In genomic region chr3:58659051-58659675, GRCh38 we compare ENCODE assay signal across 11 cellular contexts. TPM values are rescaled to one million over a fixed set of nuclear protein-coding genes. Genes with fewer than 3 reads are reported as not detected.
DNase-seq lines count a peak whose midpoint lies in the region; ATAC-seq lines count a peak whose summit lies in the region.
"Had no signal": no experiment of that assay in that cellular context is flagged by ENCODE, and none has a peak within 500 bp of the region (broad histone marks: within the 10 kb centered on the region; RNA-seq: fewer than 3 reads in every experiment).

No MANE protein-coding gene starts in this region.

- no peaks in the 10 kb centered on the region for H3K9me3 ChIP-seq in NT2/D1 (ENCODE audit: insufficient read depth, low read length)
- no peaks in the 10 kb centered on the region for H3K9me3 ChIP-seq in mucosa of rectum (ENCODE audit: control insufficient read depth in 2 of 2, low read length in 2 of 2)
- H3K9me3 ChIP-seq: ascending aorta, neutrophil had no signal

- H3K4me3 ChIP-seq in NT2/D1 (ENCODE audit: insufficient read length, low read depth) = no peak overlapping the region
- no peak overlapping the region for H3K4me3 ChIP-seq in mucosa of rectum (ENCODE audit: low read length in 2 of 2)
- H3K4me3 ChIP-seq: ascending aorta, SK-N-MC had no signal

- no peak overlapping the region for H3K4me3 Mint-ChIP-seq in immature natural killer cell

- no peaks in the 10 kb centered on the region for H3K36me3 Mint-ChIP-seq in immature natural killer cell

- H3K27me3 Mint-ChIP-seq in immature natural killer cell (ENCODE audit: low read depth in 3 of 3) = peaks cover 0 to 6% (median 4%) of the 10 kb centered on the region in 3 donors

- no peaks in the 10 kb centered on the region for H3K36me3 ChIP-seq in NT2/D1 (ENCODE audit: insufficient read depth, insufficient read length, low read length)
- H3K36me3 ChIP-seq in mucosa of rectum (ENCODE audit: control insufficient read depth in 2 of 2, insufficient read depth in 2 of 2, low read length in 2 of 2) = peaks cover 31 to 33% of the 10 kb centered on the region in 2 donors
- H3K36me3 ChIP-seq: ascending aorta, neutrophil had no signal

- no peak overlapping the region for H3K27ac Mint-ChIP-seq in immature natural killer cell

- H3K4me1 ChIP-seq in NT2/D1 (ENCODE audit: insufficient read depth, insufficient read length) = no peaks in the 10 kb centered on the region
- H3K4me1 ChIP-seq in mucosa of rectum (ENCODE audit: control insufficient read depth in 2 of 2, insufficient read depth in 2 of 2, low read length in 2 of 2) = peaks cover 33 to 53% of the 10 kb centered on the region in 2 donors
- H3K4me1 ChIP-seq: ascending aorta had no signal

- no peaks in the 10 kb centered on the region for H3K4me1 Mint-ChIP-seq in immature natural killer cell

- H3K27me3 ChIP-seq in NT2/D1 (ENCODE audit: insufficient read depth, insufficient read length) (no peaks in the 10 kb centered on the region), mucosa of rectum (ENCODE audit: control insufficient read depth in 2 of 2, insufficient read depth in 2 of 2, low read length in 2 of 2) (no peaks in the 10 kb centered on the region)
- H3K27me3 ChIP-seq: ascending aorta, neutrophil had no signal

- H3K9me3 Mint-ChIP-seq in immature natural killer cell = peaks cover 0 to 2% (median 0%) of the 10 kb centered on the region in 6 donors

- DNase-seq in COLO829 (ENCODE audit: low spot score) (peak; percentile 60), NT2/D1 (ENCODE audit: low read depth, low spot score) (peak; percentile 42), immature natural killer cell (no peak), DMS114 treated with DMSO at 0.1 percent for 48 hours (lab: John Stamatoyannopoulos, UW; ENCODE audit: unreplicated experiment) (no peak)
- no peak for DNase-seq in stimulated activated CD4-positive, alpha-beta T cell treated with anti-CD3 and anti-CD28 coated beads, Interleukin-2, amount 100 ng/mL, for 24 hours

- H3K9ac ChIP-seq in NT2/D1 (ENCODE audit: insufficient read length, low read depth) (no peak overlapping the region), mucosa of rectum (ENCODE audit: low read depth in 1 of 2, low read length in 2 of 2) (peak overlapping the region in 1 of 2 donors; percentile 39)

- peak overlapping the region; percentile 38 to 76 for H3K27ac ChIP-seq in mucosa of rectum (ENCODE audit: low read depth in 2 of 2, low read length in 2 of 2)
- H3K27ac ChIP-seq: ascending aorta, neutrophil, SK-N-MC had no signal

- ATAC-seq in esophagus mucosa (peak; percentile 63), GM18861 (IDR thresholded peaks at IDR 0.05; ENCODE audit: unreplicated experiment) (no peak)

RNA-seq across cellular contexts. Expression of gene FAM3D, which starts 7.4 kb away (rescaled TPM):
- total RNA-seq in esophagus mucosa = 134 TPM
- polyA plus RNA-seq in immature natural killer cell = not detected
- total RNA-seq: ascending aorta had no signal

Comparison
In these comparisons a context has a peak if more than half of its experiments do, and no peak if none do; other contexts are left out.
1. DNase-seq: peak in COLO829 (single experiment) and NT2/D1 (single experiment); none in immature natural killer cell (0 of 3), DMS114 treated with DMSO at 0.1 percent for 48 hours (single experiment) and stimulated activated CD4-positive, alpha-beta T cell treated with anti-CD3 and anti-CD28 coated beads, Interleukin-2, amount 100 ng/mL, for 24 hours (0 of 2).